8 cellular contexts compared by ENCODE assay signal in the genomic region with DNA sequence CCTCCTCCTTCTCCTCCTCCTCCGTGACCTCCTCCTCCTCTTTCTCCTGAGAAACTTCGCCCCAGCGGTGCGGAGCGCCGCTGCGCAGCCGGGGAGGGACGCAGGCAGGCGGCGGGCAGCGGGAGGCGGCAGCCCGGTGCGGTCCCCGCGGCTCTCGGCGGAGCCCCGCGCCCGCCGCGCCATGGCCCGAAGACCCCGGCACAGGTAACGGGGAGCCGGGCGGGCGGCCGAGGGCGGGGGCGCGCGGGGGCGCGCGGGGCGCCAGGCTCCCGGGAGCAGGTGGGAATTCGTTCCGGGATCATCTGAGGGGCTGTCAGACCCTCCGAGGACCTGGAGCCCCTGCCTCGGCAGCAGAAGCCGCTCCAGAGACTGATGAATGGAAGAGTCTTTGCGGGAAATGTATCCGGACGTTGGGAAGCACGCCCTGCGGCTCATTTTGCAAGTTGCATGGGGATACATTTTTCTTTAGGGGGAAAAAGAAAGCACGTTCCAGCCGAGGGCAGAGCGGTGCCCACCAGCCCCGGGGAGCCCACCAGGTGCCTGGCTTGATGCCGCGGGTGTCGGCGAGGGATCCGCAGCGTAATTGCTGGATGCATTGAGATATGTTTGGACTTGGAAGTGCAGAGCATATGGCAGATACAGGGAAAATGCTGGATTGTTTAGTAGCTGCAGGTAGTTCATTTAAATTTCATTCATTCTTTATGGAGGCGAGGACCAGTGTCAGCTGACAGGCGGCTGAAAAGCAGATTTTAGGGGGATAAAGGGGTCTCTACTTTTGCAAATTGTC. TPM values are rescaled to one million over a fixed set of nuclear protein-coding genes. Genes with fewer than 3 reads are reported as not detected.
DNase-seq lines count a peak whose midpoint lies in the region; ATAC-seq and TF ChIP-seq lines count a peak whose summit lies in the region.

No MANE protein-coding gene starts in this region.

- peaks cover 55% of the 10 kb centered on the region for H3K27me3 ChIP-seq in endodermal cell (ENCODE audit: control insufficient read depth, insufficient read depth, low read length, poor library complexity, severe bottlenecking)
- H3K27me3 ChIP-seq in naive thymus-derived CD4-positive, alpha-beta T cell (ENCODE audit: control insufficient read depth in 2 of 2, insufficient read depth in 2 of 2, low read length in 2 of 2), result no peaks in the 10 kb centered on the region

- TF ChIP-seq CTCF in endodermal cell (conservative IDR thresholded peaks at IDR 0.05), result no peak

- no peaks in the 10 kb centered on the region for H3K9me3 ChIP-seq in endodermal cell (ENCODE audit: control insufficient read depth, low read length)
- no peaks in the 10 kb centered on the region for H3K9me3 ChIP-seq in naive thymus-derived CD4-positive, alpha-beta T cell (ENCODE audit: control insufficient read depth in 2 of 3, low read length in 3 of 3)

- CTCF ChIA-PET in naive thymus-derived CD4-positive, alpha-beta T cell (lab: Charles Lee), result interaction anchor here (0.6 to 5.4 kb wide), 4 partner anchors 12 to 38 kb away, joined by 3 to 59 read pairs (median 4); no protein-coding TSS in a partner anchor

- peak; percentile 4 for ATAC-seq in naive thymus-derived CD4-positive, alpha-beta T cell
- no peak for ATAC-seq in GM18511 (IDR thresholded peaks at IDR 0.05; ENCODE audit: unreplicated experiment)

- intact Hi-C loops in naive thymus-derived CD4-positive, alpha-beta T cell (cut with micrococcal nuclease), result loop anchor here (2.0 to 5.0 kb wide), 9 partner anchors 29 to 1229 kb away; a partner anchor contains a TSS

- no peaks in the 10 kb centered on the region for H3K36me3 ChIP-seq in endodermal cell (ENCODE audit: control insufficient read depth, insufficient read depth, low read length)
- H3K36me3 ChIP-seq in naive thymus-derived CD4-positive, alpha-beta T cell (ENCODE audit: control insufficient read depth in 2 of 3, insufficient read depth in 3 of 3, low read length in 3 of 3), result no peaks in the 10 kb centered on the region

- peaks cover 14% of the 10 kb centered on the region for H3K36me3 Mint-ChIP-seq in T-helper 1 cell treated with Interleukin-12 subunit alpha and Interleukin-12 subunit beta and Interleukin-4 antibody, amounts not matched to agents 30 μg/mL and 1 μg/mL, for 36 hours (ENCODE audit: low read depth)
- H3K36me3 Mint-ChIP-seq in endodermal cell (ENCODE audit: low read depth), result no peaks in the 10 kb centered on the region
- peaks cover 0 to 11% (median 4%) of the 10 kb centered on the region in 5 donors for H3K36me3 Mint-ChIP-seq in naive thymus-derived CD4-positive, alpha-beta T cell

- H3K27ac Mint-ChIP-seq in T-helper 1 cell treated with Interleukin-12 subunit alpha and Interleukin-12 subunit beta and Interleukin-4 antibody, amounts not matched to agents 30 μg/mL and 1 μg/mL, for 36 hours, result peak overlapping the region; percentile 95
- H3K27ac Mint-ChIP-seq in endodermal cell, result no peak overlapping the region
- H3K27ac Mint-ChIP-seq in naive thymus-derived CD4-positive, alpha-beta T cell, result peak overlapping the region; percentile 57 to 92 (median 76)

- peaks cover 39% of the 10 kb centered on the region for H3K4me1 Mint-ChIP-seq in T-helper 1 cell treated with Interleukin-12 subunit alpha and Interleukin-12 subunit beta and Interleukin-4 antibody, amounts not matched to agents 30 μg/mL and 1 μg/mL, for 36 hours (ENCODE audit: low read depth)
- peaks cover 13% of the 10 kb centered on the region for H3K4me1 Mint-ChIP-seq in endodermal cell
- H3K4me1 Mint-ChIP-seq in naive thymus-derived CD4-positive, alpha-beta T cell, result peaks cover 21 to 45% (median 24%) of the 10 kb centered on the region in 7 donors

- H3K9ac ChIP-seq in endodermal cell (ENCODE audit: extremely low read depth, low read length, poor library complexity, severe bottlenecking), result no peak overlapping the region

- H3K4me1 ChIP-seq in endodermal cell (ENCODE audit: control insufficient read depth, insufficient read depth, low read length), result no peaks in the 10 kb centered on the region
- H3K4me1 ChIP-seq in naive thymus-derived CD4-positive, alpha-beta T cell (ENCODE audit: control insufficient read depth in 2 of 2, insufficient read depth in 2 of 2, low read length in 2 of 2), result peaks cover 3 to 4% of the 10 kb centered on the region in 2 donors

- POLR2A ChIA-PET in naive thymus-derived CD4-positive, alpha-beta T cell (lab: Charles Lee), result interaction anchor here (0.6 to 3.5 kb wide), 17 partner anchors 14 to 1183 kb away, joined by 3 to 14 read pairs (median 3); a partner anchor contains a TSS

- DNase-seq in ELR (ENCODE audit: low read depth) (peak; percentile 45), HK-2 (ENCODE audit: unreplicated experiment) (peak; percentile 26), endodermal cell (no peak), cortex of kidney (lab: John Stamatoyannopoulos, UW) (no peak), cerebellum (ENCODE audit: low spot score) (no peak)
- DNase-seq in naive thymus-derived CD4-positive, alpha-beta T cell, result peak in 6 of 9 donors; percentile 3 to 47 (median 20)

- H3K4me3 Mint-ChIP-seq in T-helper 1 cell treated with Interleukin-12 subunit alpha and Interleukin-12 subunit beta and Interleukin-4 antibody, amounts not matched to agents 30 μg/mL and 1 μg/mL, for 36 hours, result peak overlapping the region; percentile 95
- H3K4me3 Mint-ChIP-seq in endodermal cell, result peak overlapping the region; percentile 73
- peak overlapping the region; percentile 85 to 98 (median 92) for H3K4me3 Mint-ChIP-seq in naive thymus-derived CD4-positive, alpha-beta T cell

- H3K9me3 Mint-ChIP-seq in T-helper 1 cell treated with Interleukin-12 subunit alpha and Interleukin-12 subunit beta and Interleukin-4 antibody, amounts not matched to agents 30 μg/mL and 1 μg/mL, for 36 hours, result no peaks in the 10 kb centered on the region
- no peaks in the 10 kb centered on the region for H3K9me3 Mint-ChIP-seq in endodermal cell
- H3K9me3 Mint-ChIP-seq in naive thymus-derived CD4-positive, alpha-beta T cell, result no peaks in the 10 kb centered on the region

- H3K4me3 ChIP-seq in endodermal cell (ENCODE audit: low read length), result peak overlapping the region; percentile 79
- H3K4me3 ChIP-seq in naive thymus-derived CD4-positive, alpha-beta T cell (ENCODE audit: low read length), result peak overlapping the region; percentile 56

- WGBS in endodermal cell (ENCODE audit: insufficient coverage in 1 of 2, insufficient read length in 1 of 2), 2 experiments, result 0% methylated on average over 19 to 62 of the region's 62 CpGs

- H3K27me3 Mint-ChIP-seq in T-helper 1 cell treated with Interleukin-12 subunit alpha and Interleukin-12 subunit beta and Interleukin-4 antibody, amounts not matched to agents 30 μg/mL and 1 μg/mL, for 36 hours (ENCODE audit: low read depth), result no peaks in the 10 kb centered on the region
- peaks cover 53% of the 10 kb centered on the region for H3K27me3 Mint-ChIP-seq in endodermal cell (ENCODE audit: insufficient read depth)
- H3K27me3 Mint-ChIP-seq in naive thymus-derived CD4-positive, alpha-beta T cell, result no peaks in the 10 kb centered on the region

- H3K27ac ChIP-seq in endodermal cell (ENCODE audit: low read depth, low read length), result no peak overlapping the region
- H3K27ac ChIP-seq in naive thymus-derived CD4-positive, alpha-beta T cell (ENCODE audit: low read depth, low read length), result peak overlapping the region; percentile 74

RNA-seq across cellular contexts. Expression of a gene that starts 0.4 kb away (rescaled TPM):
- 1 to 10 TPM; 5.3 to 5.4 TPM for total RNA-seq in endodermal cell
- polyA plus RNA-seq in endodermal cell (2013, experiment 1 of 2), result 3.3 TPM
- 3.2 TPM for polyA plus RNA-seq in endodermal cell (2013, experiment 2 of 2)
- total RNA-seq in naive thymus-derived CD4-positive, alpha-beta T cell, result 10 to 100 TPM; 14.2 to 33.3 (median 17.3) TPM
- 1 to 10 TPM; 2.1 to 2.9 TPM for polyA plus RNA-seq in naive thymus-derived CD4-positive, alpha-beta T cell
- total RNA-seq in cerebellum, result 9.0 TPM

Comparison
In these comparisons a context has a peak if more than half of its experiments do, and no peak if none do; other contexts are left out.
1. DNase-seq: peak in ELR (single experiment), HK-2 (single experiment) and naive thymus-derived CD4-positive, alpha-beta T cell (6 of 9); none in endodermal cell (single experiment), cortex of kidney (single experiment) and cerebellum (single experiment).
2. Peak in every context shown above with its lines, with median percentiles within 50 percentile points of each other: H3K4me3 Mint-ChIP-seq.